In genomic region chr20:33308668-33309067, GRCh38 we compare ENCODE assay signal across 2 cellular contexts.
TF ChIP-seq lines count a peak whose summit lies in the region.

No MANE protein-coding gene starts in this region.

TF ChIP-seq in HepG2, 621 proteins besides CTCF, POLR2A, EP300 and RAD21 (continues in another document):
- TF ChIP-seq PRDM4 (CRISPR knock-in tag; IDR thresholded peaks at IDR 0.05; ENCODE audit: borderline replicate concordance) (no peak), ZBTB40 (IDR thresholded peaks at IDR 0.05) (peak; percentile 30; the same call in 1 of the 2 replicates), ZBTB40 (CRISPR knock-in tag; IDR thresholded peaks at IDR 0.05) (no peak), NFRKB (IDR thresholded peaks at IDR 0.05) (peak; percentile 34; the same call in 1 of the 2 replicates), MNT (IDR thresholded peaks at IDR 0.05) (peak; percentile 26; the same call in 1 of the 2 replicates), FOXP1 (IDR thresholded peaks at IDR 0.05) (peak; percentile 61; the same call in 1 of the 2 replicates), FOXP1 (CRISPR knock-in tag; IDR thresholded peaks at IDR 0.05) (no peak)

TF ChIP-seq in K562, 482 proteins besides CTCF, POLR2A, EP300 and RAD21:
- no peak for TF ChIP-seq ZBTB1 (CRISPR knock-in tag; IDR thresholded peaks at IDR 0.05; ENCODE audit: borderline replicate concordance, low read depth)
- no peak for TF ChIP-seq ELF2 (CRISPR knock-in tag; IDR thresholded peaks at IDR 0.05)
- TF ChIP-seq ZNF395 (CRISPR knock-in tag; IDR thresholded peaks at IDR 0.05), result no peak
- no peak for TF ChIP-seq HDAC3 (IDR thresholded peaks at IDR 0.05; ENCODE audit: borderline replicate concordance, partially characterized antibody)
- no peak for TF ChIP-seq KAT2B (IDR thresholded peaks at IDR 0.05; ENCODE audit: low read depth, low read length)
- TF ChIP-seq NKRF (IDR thresholded peaks at IDR 0.05; ENCODE audit: borderline replicate concordance), result no peak
- no peak for TF ChIP-seq CCAR2 (IDR thresholded peaks at IDR 0.05; ENCODE audit: low read depth, low read length)
- TF ChIP-seq MCM7 (IDR thresholded peaks at IDR 0.05), result no peak
- TF ChIP-seq YBX1 (IDR thresholded peaks at IDR 0.05), result no peak
- TF ChIP-seq NR4A1 (CRISPR knock-in tag; IDR thresholded peaks at IDR 0.05), result no peak
- no peak for TF ChIP-seq NR4A1 (tag; IDR thresholded peaks at IDR 0.05)
- TF ChIP-seq ZNF76 (CRISPR knock-in tag; IDR thresholded peaks at IDR 0.05; ENCODE audit: borderline replicate concordance), result no peak
- TF ChIP-seq NRF1 (conservative IDR thresholded peaks at IDR 0.05 in 1 of 2, IDR thresholded peaks at IDR 0.05 in 1 of 2), result no peak
- no peak for TF ChIP-seq ZNF507 (tag; conservative IDR thresholded peaks at IDR 0.05)
- no peak for TF ChIP-seq KLF1 (tag; IDR thresholded peaks at IDR 0.05)
- no peak for TF ChIP-seq STAG1 (CRISPR knock-in tag; IDR thresholded peaks at IDR 0.05; ENCODE audit: borderline replicate concordance)
